In genomic region chr2:118110991-118111390, GRCh38 we compare ENCODE assay signal across 38 cellular contexts.
"Had no signal": no experiment of that assay in that cellular context is flagged by ENCODE, and none has a peak within 500 bp of the region (broad histone marks: within the 10 kb centered on the region; RNA-seq: fewer than 3 reads in every experiment).

No MANE protein-coding gene starts in this region.

- H3K4me3 Mint-ChIP-seq: activated B cell treated with CpG ODN at 0.5 μM for 24 hours; activated CD8-positive, alpha-beta T cell treated with anti-CD3 and anti-CD28 coated beads for 36 hours; activated naive CD4-positive, alpha-beta T cell treated with anti-CD3 and anti-CD28 coated beads for 36 hours; activated naive CD4-positive, alpha-beta T cell treated with anti-CD3 and anti-CD28 coated beads, Interleukin-2, amount 50 U/mL, for 24 hours; activated naive CD8-positive, alpha-beta T cell treated with anti-CD3 and anti-CD28 coated beads for 36 hours; activated naive CD8-positive, alpha-beta T cell treated with anti-CD3 and anti-CD28 coated beads, Interleukin-2, amount 50 U/mL, for 24 hours; dendritic cell treated with granulocyte-macrophage colony-stimulating factor and Interleukin-4, amounts not matched to agents 40 ng/mL and 50 ng/mL, for 4 days; endodermal cell; T-helper 17 cell; T-helper 2 cell treated with Interferon-gamma antibody and Interleukin-4, amounts not matched to agents 5 μg/mL and 100 μg/mL, for 36 hours had no signal

- H3K27ac ChIP-seq: adrenal gland, body of pancreas, breast epithelium, cardiac muscle cell, coronary artery, dorsolateral prefrontal cortex, esophagus muscularis mucosa, foreskin keratinocyte, gastrocnemius medialis, heart right ventricle, WERI-Rb-1 had no signal

- H3K9me3 Mint-ChIP-seq: activated B cell treated with CpG ODN at 0.5 μM for 24 hours; activated CD8-positive, alpha-beta T cell treated with anti-CD3 and anti-CD28 coated beads for 36 hours; activated naive CD4-positive, alpha-beta T cell treated with anti-CD3 and anti-CD28 coated beads for 36 hours; activated naive CD4-positive, alpha-beta T cell treated with anti-CD3 and anti-CD28 coated beads, Interleukin-2, amount 50 U/mL, for 24 hours; activated naive CD8-positive, alpha-beta T cell treated with anti-CD3 and anti-CD28 coated beads, Interleukin-2, amount 50 U/mL, for 24 hours; dendritic cell treated with granulocyte-macrophage colony-stimulating factor and Interleukin-4, amounts not matched to agents 40 ng/mL and 50 ng/mL, for 4 days; endodermal cell; T-helper 2 cell treated with Interferon-gamma antibody and Interleukin-4, amounts not matched to agents 5 μg/mL and 100 μg/mL, for 36 hours had no signal

- H3K4me3 ChIP-seq: adrenal gland, body of pancreas, breast epithelium, cardiac muscle cell, coronary artery, dorsolateral prefrontal cortex, esophagus muscularis mucosa, gastrocnemius medialis, heart right ventricle had no signal

- H3K9me3 ChIP-seq: adrenal gland, body of pancreas, breast epithelium, esophagus muscularis mucosa, gastrocnemius medialis, heart right ventricle had no signal

- H3K36me3 ChIP-seq: adrenal gland, breast epithelium, WERI-Rb-1 had no signal

- H3K27me3 Mint-ChIP-seq: activated B cell treated with CpG ODN at 0.5 μM for 24 hours; activated CD8-positive, alpha-beta T cell treated with anti-CD3 and anti-CD28 coated beads for 36 hours; activated naive CD4-positive, alpha-beta T cell treated with anti-CD3 and anti-CD28 coated beads, Interleukin-2, amount 50 U/mL, for 24 hours; activated naive CD8-positive, alpha-beta T cell treated with anti-CD3 and anti-CD28 coated beads for 36 hours; activated naive CD8-positive, alpha-beta T cell treated with anti-CD3 and anti-CD28 coated beads, Interleukin-2, amount 50 U/mL, for 24 hours; dendritic cell treated with granulocyte-macrophage colony-stimulating factor and Interleukin-4, amounts not matched to agents 40 ng/mL and 50 ng/mL, for 4 days; T-helper 17 cell had no signal

- DNase-seq: activated B cell treated with CpG ODN at 0.5 μM for 24 hours; activated CD4-positive, alpha-beta T cell treated with anti-CD3 and anti-CD28 coated beads for 48 hours; activated CD4-positive, alpha-beta T cell treated with anti-CD3 and anti-CD28 coated beads, Interleukin-2, amount 50 U/mL, for 1 hour; activated CD4-positive, alpha-beta T cell treated with anti-CD3 and anti-CD28 coated beads, Interleukin-2, amount 50 U/mL, for 48 hours; activated CD8-positive, alpha-beta memory T cell treated with anti-CD3 and anti-CD28 coated beads for 24 hours; activated CD8-positive, alpha-beta T cell treated with anti-CD3 and anti-CD28 coated beads for 36 hours; activated effector memory CD4-positive, alpha-beta T cell treated with anti-CD3 and anti-CD28 coated beads, Interleukin-2, amount 50 U/mL, for 16 hours; activated naive CD4-positive, alpha-beta T cell treated with anti-CD3 and anti-CD28 coated beads for 36 hours; activated naive CD8-positive, alpha-beta T cell treated with anti-CD3 and anti-CD28 coated beads for 36 hours; activated naive CD8-positive, alpha-beta T cell treated with anti-CD3 and anti-CD28 coated beads, Interleukin-2, amount 50 U/mL, for 24 hours; activated T-cell treated with anti-CD3 and anti-CD28 coated beads, Interleukin-2, amount 50 U/mL, for 1 hour; activated T-cell treated with anti-CD3 and anti-CD28 coated beads, Interleukin-2, amount 50 U/mL, for 48 hours; adrenal gland; amygdala; aorta; body of pancreas; central memory CD4-positive, alpha-beta T cell; cerebellar nuclear complex; dorsolateral prefrontal cortex; effector memory CD4-positive, alpha-beta T cell; endodermal cell; erythroblast; foreskin keratinocyte; gastrocnemius medialis; heart right ventricle; SW 1271; T-helper 1 cell; T-helper 17 cell; T1000; WERI-Rb-1 had no signal

- H3K4me1 ChIP-seq: breast epithelium, esophagus muscularis mucosa, gastrocnemius medialis had no signal

- H3K27ac Mint-ChIP-seq: activated B cell treated with CpG ODN at 0.5 μM for 24 hours; activated CD8-positive, alpha-beta T cell treated with anti-CD3 and anti-CD28 coated beads for 36 hours; activated naive CD4-positive, alpha-beta T cell treated with anti-CD3 and anti-CD28 coated beads for 36 hours; activated naive CD4-positive, alpha-beta T cell treated with anti-CD3 and anti-CD28 coated beads, Interleukin-2, amount 50 U/mL, for 24 hours; activated naive CD8-positive, alpha-beta T cell treated with anti-CD3 and anti-CD28 coated beads for 36 hours; activated naive CD8-positive, alpha-beta T cell treated with anti-CD3 and anti-CD28 coated beads, Interleukin-2, amount 50 U/mL, for 24 hours; dendritic cell treated with granulocyte-macrophage colony-stimulating factor and Interleukin-4, amounts not matched to agents 40 ng/mL and 50 ng/mL, for 4 days; endodermal cell; T-helper 17 cell; T-helper 2 cell treated with Interferon-gamma antibody and Interleukin-4, amounts not matched to agents 5 μg/mL and 100 μg/mL, for 36 hours had no signal

- H3K27me3 ChIP-seq: adrenal gland, body of pancreas, breast epithelium, cardiac muscle cell, dorsolateral prefrontal cortex, esophagus muscularis mucosa, foreskin keratinocyte, gastrocnemius medialis, heart right ventricle had no signal

- ATAC-seq: activated CD4-positive, CD25-positive, alpha-beta regulatory T cell treated with anti-CD3 and anti-CD28 coated beads, Interleukin-2, amount 50 U/mL, for 24 hours; activated CD8-positive, alpha-beta T cell treated with anti-CD3 and anti-CD28 coated beads for 36 hours; activated naive CD8-positive, alpha-beta T cell treated with anti-CD3 and anti-CD28 coated beads, Interleukin-2, amount 50 U/mL, for 24 hours; body of pancreas; foreskin keratinocyte; gastrocnemius medialis; heart right ventricle; T-helper 17 cell had no signal
